In genomic region chr4:78138252-78138651, GRCh38 we compare ENCODE assay signal across 27 cellular contexts.
"Had no signal": no experiment of that assay in that cellular context is flagged by ENCODE, and none has a peak within 500 bp of the region (broad histone marks: within the 10 kb centered on the region; RNA-seq: fewer than 3 reads in every experiment).

No MANE protein-coding gene starts in this region.

- H3K36me3 ChIP-seq: adrenal gland, ascending aorta, breast epithelium, cardiac muscle cell, colonic mucosa, esophagus squamous epithelium had no signal

- H3K4me3 ChIP-seq: adrenal gland, ascending aorta, breast epithelium, cardiac muscle cell, colonic mucosa, esophagus squamous epithelium had no signal

- H3K9me3 ChIP-seq: adrenal gland, ascending aorta, breast epithelium, colonic mucosa, esophagus squamous epithelium had no signal

- H3K27me3 ChIP-seq: adrenal gland, ascending aorta, breast epithelium, cardiac muscle cell, colonic mucosa, esophagus squamous epithelium had no signal

- H3K27ac ChIP-seq: adrenal gland, ascending aorta, breast epithelium, cardiac muscle cell, colonic mucosa, epithelial cell of prostate, esophagus squamous epithelium had no signal

- H3K4me1 ChIP-seq: adrenal gland, ascending aorta, breast epithelium, colonic mucosa had no signal

- ATAC-seq: activated CD4-positive, alpha-beta T cell treated with anti-CD3 and anti-CD28 coated beads for 36 hours; activated CD8-positive, alpha-beta memory T cell treated with anti-CD3 and anti-CD28 coated beads, Interleukin-2, amount 10 ng/mL, durations not matched to agents 7 days and 5 days; activated CD8-positive, alpha-beta T cell treated with anti-CD3 and anti-CD28 coated beads, Interleukin-2, amount 10 ng/mL, durations not matched to agents 7 days and 5 days; activated naive CD8-positive, alpha-beta T cell treated with anti-CD3 and anti-CD28 coated beads, Interleukin-2, amount 50 U/mL, for 24 hours; T-cell had no signal

- DNase-seq: activated CD4-positive, alpha-beta memory T cell treated with anti-CD3 and anti-CD28 coated beads for 36 hours; activated CD4-positive, alpha-beta T cell treated with anti-CD3 and anti-CD28 coated beads for 36 hours; activated CD4-positive, alpha-beta T cell treated with anti-CD3 and anti-CD28 coated beads, Interleukin-2, amount 10 ng/mL, durations not matched to agents 24 days and 14 days; activated CD4-positive, CD25-positive, alpha-beta regulatory T cell; activated CD4-positive, CD25-positive, alpha-beta regulatory T cell treated with anti-CD3 and anti-CD28 coated beads, Interleukin-2, amount 50 U/mL, for 72 hours; activated CD8-positive, alpha-beta memory T cell treated with anti-CD3 and anti-CD28 coated beads, Interleukin-2, amount 10 ng/mL, durations not matched to agents 7 days and 5 days; activated CD8-positive, alpha-beta memory T cell treated with anti-CD3 and anti-CD28 coated beads, Interleukin-2, amount 50 U/mL, for 4 hours; activated CD8-positive, alpha-beta T cell treated with anti-CD3 and anti-CD28 coated beads, Interleukin-2, amount 10 ng/mL, durations not matched to agents 7 days and 5 days; activated effector memory CD4-positive, alpha-beta T cell treated with anti-CD3 and anti-CD28 coated beads, Interleukin-2, amount 50 U/mL, for 16 hours; activated naive CD4-positive, alpha-beta T cell treated with anti-CD3 and anti-CD28 coated beads for 36 hours; activated naive CD8-positive, alpha-beta T cell treated with anti-CD3 and anti-CD28 coated beads for 36 hours; activated naive CD8-positive, alpha-beta T cell treated with anti-CD3 and anti-CD28 coated beads, Interleukin-2, amount 50 U/mL, for 24 hours; activated T-cell treated with anti-CD3 and anti-CD28 coated beads, Interleukin-2, amount 50 U/mL, for 1 hour; activated T-cell treated with anti-CD3 and anti-CD28 coated beads, Interleukin-2, amount 50 U/mL, for 48 hours; adrenal gland; central memory CD4-positive, alpha-beta T cell; cerebellar nuclear complex; colonic mucosa; effector CD8-positive, alpha-beta T cell; esophagus squamous epithelium; SW 1271; T-cell; T-helper 9 cell had no signal
